20 cellular contexts compared by ENCODE assay signal in genomic region chr7:36810476-36810875, GRCh38.
"Had no signal": no experiment of that assay in that cellular context is flagged by ENCODE, and none has a peak within 500 bp of the region (broad histone marks: within the 10 kb centered on the region; RNA-seq: fewer than 3 reads in every experiment).

No MANE protein-coding gene starts in this region.

- H3K4me1 ChIP-seq: adrenal gland, ascending aorta, left ventricle myocardium inferior, vagina had no signal

- ATAC-seq: activated CD4-positive, CD25-positive, alpha-beta regulatory T cell treated with anti-CD3 and anti-CD28 coated beads, Interleukin-2, amount 50 U/mL, for 24 hours; activated CD8-positive, alpha-beta T cell treated with anti-CD3 and anti-CD28 coated beads, Interleukin-2, amount 10 ng/mL, durations not matched to agents 7 days and 5 days; activated naive CD4-positive, alpha-beta T cell treated with anti-CD3 and anti-CD28 coated beads, Interleukin-2, amount 50 U/mL, for 72 hours; foreskin keratinocyte; natural killer cell had no signal

- DNase-seq: activated CD4-positive, alpha-beta T cell treated with anti-CD3 and anti-CD28 coated beads, Interleukin-2, amount 50 U/mL, for 1 hour; activated CD8-positive, alpha-beta T cell treated with anti-CD3 and anti-CD28 coated beads, Interleukin-2, amount 10 ng/mL, durations not matched to agents 7 days and 5 days; activated gamma-delta T cell treated with Interleukin-2 at 50 U/mL for 16 hours; activated T-cell treated with anti-CD3 and anti-CD28 coated beads, Interleukin-2, amount 50 U/mL, for 1 hour; adrenal gland; brain microvascular endothelial cell; caudate nucleus; effector CD4-positive, alpha-beta T cell; foreskin keratinocyte; immature natural killer cell; left ventricle myocardium inferior; natural killer cell; stimulated activated CD4-positive, alpha-beta T cell treated with anti-CD3 and anti-CD28 coated beads, Interleukin-4, amount 100 ng/mL, for 24 hours; stimulated activated naive CD4-positive, alpha-beta T cell treated with Interleukin-2 at 50 U/mL for 16 hours had no signal

- H3K36me3 ChIP-seq: adrenal gland, ascending aorta, brain microvascular endothelial cell, left ventricle myocardium inferior, thoracic aorta, vagina had no signal

- H3K9me3 ChIP-seq: adrenal gland, ascending aorta, left ventricle myocardium inferior, thoracic aorta, vagina had no signal

- H3K27me3 ChIP-seq: adrenal gland, ascending aorta, brain microvascular endothelial cell, foreskin keratinocyte, vagina had no signal

- H3K4me3 ChIP-seq: adrenal gland, ascending aorta, left ventricle myocardium inferior, thoracic aorta, vagina had no signal

- H3K27ac ChIP-seq: adrenal gland, ascending aorta, brain microvascular endothelial cell, foreskin keratinocyte, left ventricle myocardium inferior, thoracic aorta, vagina, VCaP had no signal
